ENCODE assay signal across 21 cellular contexts in the genomic region with DNA sequence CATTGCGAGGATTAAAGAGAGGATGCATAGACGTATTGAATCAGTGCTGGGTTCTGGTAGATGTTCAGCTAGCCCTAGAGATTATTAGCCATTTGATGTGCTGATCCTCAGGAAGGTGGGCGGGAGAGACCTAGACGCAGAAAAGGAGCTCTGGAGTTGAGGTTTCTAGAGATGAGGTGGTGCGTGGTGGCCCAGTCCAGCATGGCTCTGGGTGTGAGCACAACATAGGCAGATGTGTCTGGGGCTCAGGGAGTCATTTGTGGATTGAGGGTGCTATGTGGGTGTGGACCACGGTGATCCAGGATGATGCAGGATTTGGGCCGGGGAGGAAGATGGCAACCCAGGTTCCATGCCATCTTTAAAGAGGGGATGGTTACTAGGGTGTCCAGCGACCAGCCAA.
"Had no signal": no experiment of that assay in that cellular context is flagged by ENCODE, and none has a peak within 500 bp of the region (broad histone marks: within the 10 kb centered on the region; RNA-seq: fewer than 3 reads in every experiment).

No MANE protein-coding gene starts in this region.

- H3K9ac ChIP-seq: KMS-11 had no signal

- H3K36me3 Mint-ChIP-seq: activated CD4-positive, alpha-beta memory T cell treated with anti-CD3 and anti-CD28 coated beads for 36 hours; activated naive CD4-positive, alpha-beta T cell treated with anti-CD3 and anti-CD28 coated beads, Interleukin-2, amount 10 ng/mL, durations not matched to agents 7 days and 5 days; activated naive CD8-positive, alpha-beta T cell treated with anti-CD3 and anti-CD28 coated beads for 36 hours had no signal

- H3K27me3 Mint-ChIP-seq: activated CD4-positive, alpha-beta T cell treated with anti-CD3 and anti-CD28 coated beads, Interleukin-2, amount 10 ng/mL, durations not matched to agents 7 days and 5 days; activated naive CD8-positive, alpha-beta T cell treated with anti-CD3 and anti-CD28 coated beads for 36 hours had no signal

- DNase-seq: activated CD4-positive, alpha-beta memory T cell treated with anti-CD3 and anti-CD28 coated beads for 36 hours; activated CD4-positive, alpha-beta T cell treated with anti-CD3 and anti-CD28 coated beads, Interleukin-2, amount 10 ng/mL, durations not matched to agents 7 days and 5 days; activated CD4-positive, CD25-positive, alpha-beta regulatory T cell; activated CD8-positive, alpha-beta memory T cell treated with anti-CD3 and anti-CD28 coated beads for 24 hours; activated gamma-delta T cell treated with Interleukin-2 at 50 U/mL for 16 hours; activated naive CD4-positive, alpha-beta T cell treated with anti-CD3 and anti-CD28 coated beads, Interleukin-2, amount 10 ng/mL, durations not matched to agents 7 days and 5 days; activated naive CD8-positive, alpha-beta T cell treated with anti-CD3 and anti-CD28 coated beads for 36 hours; activated T-cell treated with anti-CD3 and anti-CD28 coated beads, Interleukin-2, amount 50 U/mL, for 4 hours; NCI-H1092; NCI-H1417; NCI-H2029; NCI-H2107; NCI-H2171 treated with DMSO at 0.1 percent for 48 hours; NCI-H226; NCI-H510A treated with DMSO at 0.1 percent for 48 hours; PC-9; SHP77 treated with DMSO at 0.1 percent for 48 hours; T-helper 9 cell had no signal

- H3K4me3 ChIP-seq: PC-9 had no signal

- H3K4me2 ChIP-seq: KMS-11, PC-9 had no signal

- H3K27ac ChIP-seq: KMS-11, PC-9 had no signal

- H3K9me3 Mint-ChIP-seq: activated CD4-positive, alpha-beta memory T cell treated with anti-CD3 and anti-CD28 coated beads for 36 hours; activated CD4-positive, alpha-beta T cell treated with anti-CD3 and anti-CD28 coated beads, Interleukin-2, amount 10 ng/mL, durations not matched to agents 7 days and 5 days; activated T-cell treated with anti-CD3 and anti-CD28 coated beads, Interleukin-2, amount 50 U/mL, for 4 hours; activated T-helper 17 cell treated with anti-CD3 and anti-CD28 coated beads, Interleukin-2, amount 50 U/mL, for 72 hours; T-helper 1 cell treated with Interleukin-12 subunit alpha and Interleukin-12 subunit beta and Interleukin-4 antibody, amounts not matched to agents 30 μg/mL and 1 μg/mL, for 36 hours had no signal

- H3K4me1 Mint-ChIP-seq: activated CD4-positive, alpha-beta T cell treated with anti-CD3 and anti-CD28 coated beads, Interleukin-2, amount 10 ng/mL, durations not matched to agents 7 days and 5 days; activated naive CD4-positive, alpha-beta T cell treated with anti-CD3 and anti-CD28 coated beads, Interleukin-2, amount 10 ng/mL, durations not matched to agents 7 days and 5 days; activated T-helper 17 cell treated with anti-CD3 and anti-CD28 coated beads, Interleukin-2, amount 50 U/mL, for 72 hours had no signal

- ATAC-seq: activated T-cell treated with anti-CD3 and anti-CD28 coated beads, Interleukin-2, amount 50 U/mL, for 4 hours; activated T-helper 17 cell treated with anti-CD3 and anti-CD28 coated beads, Interleukin-2, amount 50 U/mL, for 72 hours had no signal

- H2AFZ ChIP-seq: PC-9 had no signal

- H3K4me3 Mint-ChIP-seq: activated CD4-positive, alpha-beta memory T cell treated with anti-CD3 and anti-CD28 coated beads for 36 hours; activated CD4-positive, alpha-beta T cell treated with anti-CD3 and anti-CD28 coated beads, Interleukin-2, amount 10 ng/mL, durations not matched to agents 7 days and 5 days; activated naive CD4-positive, alpha-beta T cell treated with anti-CD3 and anti-CD28 coated beads, Interleukin-2, amount 10 ng/mL, durations not matched to agents 7 days and 5 days; activated naive CD8-positive, alpha-beta T cell treated with anti-CD3 and anti-CD28 coated beads for 36 hours; activated T-cell treated with anti-CD3 and anti-CD28 coated beads, Interleukin-2, amount 50 U/mL, for 4 hours; activated T-helper 17 cell treated with anti-CD3 and anti-CD28 coated beads, Interleukin-2, amount 50 U/mL, for 72 hours; T-helper 1 cell treated with Interleukin-12 subunit alpha and Interleukin-12 subunit beta and Interleukin-4 antibody, amounts not matched to agents 30 μg/mL and 1 μg/mL, for 36 hours had no signal

- H3K27ac Mint-ChIP-seq: activated CD4-positive, alpha-beta memory T cell treated with anti-CD3 and anti-CD28 coated beads for 36 hours; activated CD4-positive, alpha-beta T cell treated with anti-CD3 and anti-CD28 coated beads, Interleukin-2, amount 10 ng/mL, durations not matched to agents 7 days and 5 days; activated naive CD4-positive, alpha-beta T cell treated with anti-CD3 and anti-CD28 coated beads, Interleukin-2, amount 10 ng/mL, durations not matched to agents 7 days and 5 days; activated naive CD8-positive, alpha-beta T cell treated with anti-CD3 and anti-CD28 coated beads for 36 hours; activated T-helper 17 cell treated with anti-CD3 and anti-CD28 coated beads, Interleukin-2, amount 50 U/mL, for 72 hours; T-helper 1 cell treated with Interleukin-12 subunit alpha and Interleukin-12 subunit beta and Interleukin-4 antibody, amounts not matched to agents 30 μg/mL and 1 μg/mL, for 36 hours had no signal
